ENCODE assay signal across 1 cellular context in the genomic region with DNA sequence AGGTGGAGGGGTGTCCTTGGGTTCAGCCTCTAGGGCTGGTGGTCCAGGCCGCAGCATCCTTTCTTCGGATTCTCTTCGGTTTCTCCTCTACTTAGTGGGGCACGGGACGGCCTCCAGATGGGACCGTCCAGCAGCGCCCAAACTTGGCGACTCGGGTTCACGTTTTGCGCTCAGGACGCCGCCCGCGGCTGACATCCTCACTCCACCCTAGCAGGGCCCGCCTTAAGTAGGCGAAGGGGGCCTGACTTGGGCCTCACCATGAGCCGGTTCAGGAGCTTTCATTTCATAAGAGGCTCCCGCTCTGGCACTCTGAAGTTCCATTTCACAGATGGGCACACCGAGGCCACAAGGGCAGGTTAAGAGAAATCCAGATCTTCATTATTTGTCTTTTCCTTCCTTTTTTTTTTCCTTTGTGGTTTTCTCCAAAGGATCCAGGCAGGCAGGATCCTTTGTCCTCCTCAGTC.
TF ChIP-seq lines count a peak whose summit lies in the region.

No MANE protein-coding gene starts in this region.

TF ChIP-seq in HepG2, 621 proteins besides CTCF, POLR2A, EP300 and RAD21 (continued from another document):
- TF ChIP-seq TOPORS (CRISPR knock-in tag; IDR thresholded peaks at IDR 0.05) (no peak), ZNF629 (CRISPR knock-in tag; conservative IDR thresholded peaks at IDR 0.05) (peak; percentile 99), NKX3-1 (CRISPR knock-in tag; IDR thresholded peaks at IDR 0.05) (peak; percentile 34; the same call in 1 of the 2 replicates), NFIB (CRISPR knock-in tag; IDR thresholded peaks at IDR 0.05; ENCODE audit: borderline replicate concordance) (0 out of 2 replicates have a peak, but pooled peaks have one; percentile 26), ZNF7 (CRISPR knock-in tag; IDR thresholded peaks at IDR 0.05) (0 out of 2 replicates have a peak, but pooled peaks have one; percentile 25), ZNF337 (CRISPR knock-in tag; IDR thresholded peaks at IDR 0.05; ENCODE audit: borderline replicate concordance, low read depth) (0 out of 2 replicates have a peak, but pooled peaks have one; percentile 8), ZNF615 (CRISPR knock-in tag; IDR thresholded peaks at IDR 0.05; ENCODE audit: borderline replicate concordance) (peak; percentile 69; the same call in 1 of the 2 replicates), KDM2A (CRISPR knock-in tag; IDR thresholded peaks at IDR 0.05; ENCODE audit: borderline replicate concordance, low read depth) (0 out of 2 replicates have a peak, but pooled peaks have one; percentile 2), CAMTA2 (CRISPR knock-in tag; IDR thresholded peaks at IDR 0.05; ENCODE audit: borderline replicate concordance) (0 out of 2 replicates have a peak, but pooled peaks have one; percentile 18), RCOR2 (CRISPR knock-in tag; IDR thresholded peaks at IDR 0.05) (peak; percentile 77; the same call in 1 of the 2 replicates), ZFP82 (CRISPR knock-in tag; IDR thresholded peaks at IDR 0.05; ENCODE audit: borderline replicate concordance) (0 out of 2 replicates have a peak, but pooled peaks have one; percentile 59), ZNF660 (CRISPR knock-in tag; IDR thresholded peaks at IDR 0.05; ENCODE audit: borderline replicate concordance, low read depth) (no peak), ZNF205 (CRISPR knock-in tag; IDR thresholded peaks at IDR 0.05) (no peak), KAT7 (CRISPR knock-in tag; IDR thresholded peaks at IDR 0.05; ENCODE audit: borderline replicate concordance) (peak; percentile 78), PREB (CRISPR knock-in tag; IDR thresholded peaks at IDR 0.05) (no peak), AGO2 (optimal IDR thresholded peaks at IDR 0.05; ENCODE audit: low read depth, low read length) (peak; percentile 79), RBFOX2 (IDR thresholded peaks at IDR 0.05; ENCODE audit: low read depth, low read length) (peak; percentile 56), KDM5A (IDR thresholded peaks at IDR 0.05; ENCODE audit: borderline replicate concordance, low read length) (peak; percentile 64; the same call in 1 of the 2 replicates), ZNF768 (CRISPR knock-in tag; IDR thresholded peaks at IDR 0.05) (peak; percentile 12; the same call in 1 of the 2 replicates), ZFP36 (IDR thresholded peaks at IDR 0.05; ENCODE audit: borderline replicate concordance, low read depth, low read length, partially characterized antibody) (no peak), GLI4 (CRISPR knock-in tag; IDR thresholded peaks at IDR 0.05; ENCODE audit: borderline replicate concordance) (no peak), FOXJ3 (CRISPR knock-in tag; IDR thresholded peaks at IDR 0.05; ENCODE audit: borderline replicate concordance) (0 out of 2 replicates have a peak, but pooled peaks have one; percentile 46), ZNF333 (CRISPR knock-in tag; IDR thresholded peaks at IDR 0.05; ENCODE audit: borderline replicate concordance) (no peak), ZNF670 (CRISPR knock-in tag; IDR thresholded peaks at IDR 0.05; ENCODE audit: borderline replicate concordance) (0 out of 2 replicates have a peak, but pooled peaks have one; percentile 13), KMT2B (CRISPR knock-in tag; IDR thresholded peaks at IDR 0.05) (0 out of 2 replicates have a peak, but pooled peaks have one; percentile 14), CHD2 (IDR thresholded peaks at IDR 0.05; ENCODE audit: low read depth, low read length) (no peak), RXRB (CRISPR knock-in tag; IDR thresholded peaks at IDR 0.05; ENCODE audit: borderline replicate concordance) (peak; percentile 12; the same call in 1 of the 2 replicates), SAFB2 (CRISPR knock-in tag; IDR thresholded peaks at IDR 0.05; ENCODE audit: borderline replicate concordance, low read depth) (no peak), ZNF598 (CRISPR knock-in tag; IDR thresholded peaks at IDR 0.05; ENCODE audit: borderline replicate concordance) (peak; percentile 62; the same call in 1 of the 2 replicates), HES4 (CRISPR knock-in tag; IDR thresholded peaks at IDR 0.05; ENCODE audit: borderline replicate concordance) (0 out of 2 replicates have a peak, but pooled peaks have one; percentile 12), SOX6 (IDR thresholded peaks at IDR 0.05) (no peak), SOX6 (CRISPR knock-in tag; IDR thresholded peaks at IDR 0.05) (peak; percentile 31; the same call in 1 of the 2 replicates), ZNF547 (CRISPR knock-in tag; IDR thresholded peaks at IDR 0.05) (0 out of 2 replicates have a peak, but pooled peaks have one; percentile 5), ZNF777 (CRISPR knock-in tag; IDR thresholded peaks at IDR 0.05) (peak; percentile 45; the same call in 1 of the 2 replicates), ZBTB3 (CRISPR knock-in tag; IDR thresholded peaks at IDR 0.05; ENCODE audit: borderline replicate concordance, low read depth) (0 out of 2 replicates have a peak, but pooled peaks have one; percentile 49), PHF20 (CRISPR knock-in tag; IDR thresholded peaks at IDR 0.05) (0 out of 2 replicates have a peak, but pooled peaks have one; percentile 15), KLF13 (CRISPR knock-in tag; IDR thresholded peaks at IDR 0.05) (no peak), HNRNPL (IDR thresholded peaks at IDR 0.05; ENCODE audit: low read depth, low read length) (no peak), ZSCAN29 (CRISPR knock-in tag; conservative IDR thresholded peaks at IDR 0.05) (peak; percentile 75)
- TF ChIP-seq, protein P1, sequence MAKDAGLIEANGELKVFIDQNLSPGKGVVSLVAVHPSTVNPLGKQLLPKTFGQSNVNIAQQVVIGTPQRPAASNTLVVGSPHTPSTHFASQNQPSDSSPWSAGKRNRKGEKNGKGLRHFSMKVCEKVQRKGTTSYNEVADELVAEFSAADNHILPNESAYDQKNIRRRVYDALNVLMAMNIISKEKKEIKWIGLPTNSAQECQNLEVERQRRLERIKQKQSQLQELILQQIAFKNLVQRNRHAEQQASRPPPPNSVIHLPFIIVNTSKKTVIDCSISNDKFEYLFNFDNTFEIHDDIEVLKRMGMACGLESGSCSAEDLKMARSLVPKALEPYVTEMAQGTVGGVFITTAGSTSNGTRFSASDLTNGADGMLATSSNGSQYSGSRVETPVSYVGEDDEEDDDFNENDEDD (CRISPR knock-in tag; IDR thresholded peaks at IDR 0.05; ENCODE audit: borderline replicate concordance): peak; percentile 39; the same call in 1 of the 2 replicates
- TF ChIP-seq, protein P2, sequence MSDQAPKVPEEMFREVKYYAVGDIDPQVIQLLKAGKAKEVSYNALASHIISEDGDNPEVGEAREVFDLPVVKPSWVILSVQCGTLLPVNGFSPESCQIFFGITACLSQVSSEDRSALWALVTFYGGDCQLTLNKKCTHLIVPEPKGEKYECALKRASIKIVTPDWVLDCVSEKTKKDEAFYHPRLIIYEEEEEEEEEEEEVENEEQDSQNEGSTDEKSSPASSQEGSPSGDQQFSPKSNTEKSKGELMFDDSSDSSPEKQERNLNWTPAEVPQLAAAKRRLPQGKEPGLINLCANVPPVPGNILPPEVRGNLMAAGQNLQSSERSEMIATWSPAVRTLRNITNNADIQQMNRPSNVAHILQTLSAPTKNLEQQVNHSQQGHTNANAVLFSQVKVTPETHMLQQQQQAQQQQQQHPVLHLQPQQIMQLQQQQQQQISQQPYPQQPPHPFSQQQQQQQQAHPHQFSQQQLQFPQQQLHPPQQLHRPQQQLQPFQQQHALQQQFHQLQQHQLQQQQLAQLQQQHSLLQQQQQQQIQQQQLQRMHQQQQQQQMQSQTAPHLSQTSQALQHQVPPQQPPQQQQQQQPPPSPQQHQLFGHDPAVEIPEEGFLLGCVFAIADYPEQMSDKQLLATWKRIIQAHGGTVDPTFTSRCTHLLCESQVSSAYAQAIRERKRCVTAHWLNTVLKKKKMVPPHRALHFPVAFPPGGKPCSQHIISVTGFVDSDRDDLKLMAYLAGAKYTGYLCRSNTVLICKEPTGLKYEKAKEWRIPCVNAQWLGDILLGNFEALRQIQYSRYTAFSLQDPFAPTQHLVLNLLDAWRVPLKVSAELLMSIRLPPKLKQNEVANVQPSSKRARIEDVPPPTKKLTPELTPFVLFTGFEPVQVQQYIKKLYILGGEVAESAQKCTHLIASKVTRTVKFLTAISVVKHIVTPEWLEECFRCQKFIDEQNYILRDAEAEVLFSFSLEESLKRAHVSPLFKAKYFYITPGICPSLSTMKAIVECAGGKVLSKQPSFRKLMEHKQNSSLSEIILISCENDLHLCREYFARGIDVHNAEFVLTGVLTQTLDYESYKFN (CRISPR knock-in tag; conservative IDR thresholded peaks at IDR 0.05): 0 out of 2 replicates have a peak, but pooled peaks have one; percentile 35
- TF ChIP-seq, protein P3, sequence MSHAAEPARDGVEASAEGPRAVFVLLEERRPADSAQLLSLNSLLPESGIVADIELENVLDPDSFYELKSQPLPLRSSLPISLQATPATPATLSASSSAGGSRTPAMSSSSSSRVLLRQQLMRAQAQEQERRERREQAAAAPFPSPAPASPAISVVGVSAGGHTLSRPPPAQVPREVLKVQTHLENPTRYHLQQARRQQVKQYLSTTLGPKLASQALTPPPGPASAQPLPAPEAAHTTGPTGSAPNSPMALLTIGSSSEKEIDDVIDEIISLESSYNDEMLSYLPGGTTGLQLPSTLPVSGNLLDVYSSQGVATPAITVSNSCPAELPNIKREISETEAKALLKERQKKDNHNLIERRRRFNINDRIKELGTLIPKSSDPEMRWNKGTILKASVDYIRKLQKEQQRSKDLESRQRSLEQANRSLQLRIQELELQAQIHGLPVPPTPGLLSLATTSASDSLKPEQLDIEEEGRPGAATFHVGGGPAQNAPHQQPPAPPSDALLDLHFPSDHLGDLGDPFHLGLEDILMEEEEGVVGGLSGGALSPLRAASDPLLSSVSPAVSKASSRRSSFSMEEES (CRISPR knock-in tag; IDR thresholded peaks at IDR 0.05): peak; percentile 13; the same call in 1 of the 2 replicates
- TF ChIP-seq, protein P4, sequence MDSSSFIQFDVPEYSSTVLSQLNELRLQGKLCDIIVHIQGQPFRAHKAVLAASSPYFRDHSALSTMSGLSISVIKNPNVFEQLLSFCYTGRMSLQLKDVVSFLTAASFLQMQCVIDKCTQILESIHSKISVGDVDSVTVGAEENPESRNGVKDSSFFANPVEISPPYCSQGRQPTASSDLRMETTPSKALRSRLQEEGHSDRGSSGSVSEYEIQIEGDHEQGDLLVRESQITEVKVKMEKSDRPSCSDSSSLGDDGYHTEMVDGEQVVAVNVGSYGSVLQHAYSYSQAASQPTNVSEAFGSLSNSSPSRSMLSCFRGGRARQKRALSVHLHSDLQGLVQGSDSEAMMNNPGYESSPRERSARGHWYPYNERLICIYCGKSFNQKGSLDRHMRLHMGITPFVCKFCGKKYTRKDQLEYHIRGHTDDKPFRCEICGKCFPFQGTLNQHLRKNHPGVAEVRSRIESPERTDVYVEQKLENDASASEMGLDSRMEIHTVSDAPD (CRISPR knock-in tag; IDR thresholded peaks at IDR 0.05): no peak
